ENCODE assay signal across 1 cellular context in the genomic region with DNA sequence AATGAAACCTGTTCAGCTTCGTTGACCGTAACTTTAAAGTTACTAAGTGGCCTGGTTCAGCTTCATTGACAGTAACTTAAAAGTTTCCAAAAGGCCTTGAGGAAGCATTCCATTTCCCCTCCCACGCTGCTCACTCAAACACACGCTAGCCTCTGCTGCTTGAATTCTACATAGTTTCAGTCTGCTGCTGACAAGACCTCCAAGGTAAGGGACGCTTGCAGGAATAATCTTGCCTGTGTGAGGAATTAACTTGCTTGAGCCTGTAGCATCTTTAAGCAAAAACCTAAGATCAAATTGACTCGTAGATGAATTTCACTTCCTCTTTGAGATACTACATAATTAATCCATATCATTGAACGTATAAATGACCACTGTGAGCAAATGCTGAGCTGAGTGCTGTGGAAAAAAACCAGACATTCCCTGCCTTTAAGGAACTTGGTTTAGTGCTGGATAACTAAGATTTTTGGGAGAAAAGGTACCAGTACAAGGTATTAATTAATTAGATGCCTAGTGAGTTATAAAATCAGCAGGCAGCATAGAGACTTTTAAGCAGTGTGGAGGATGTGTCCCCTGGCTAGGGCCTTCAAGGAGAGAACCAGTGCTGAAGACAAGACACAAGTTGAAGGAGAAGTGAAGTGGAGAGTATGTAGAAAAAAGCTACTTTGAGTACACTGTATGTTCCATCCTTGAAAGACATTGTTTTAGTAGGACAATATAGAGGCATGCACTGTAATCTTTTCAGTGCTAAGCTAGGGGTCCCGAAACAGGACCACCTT.
TF ChIP-seq lines count a peak whose summit lies in the region.

No MANE protein-coding gene starts in this region.

TF ChIP-seq in WTC11, 78 proteins besides CTCF, POLR2A, EP300 and RAD21 (continued from another document):
- no peak for TF ChIP-seq MYBL2 (CRISPR knock-in tag; IDR thresholded peaks at IDR 0.05)
- TF ChIP-seq AR (CRISPR knock-in tag; IDR thresholded peaks at IDR 0.05) = no peak
- TF ChIP-seq HMGA2 (CRISPR knock-in tag; IDR thresholded peaks at IDR 0.05) = no peak
- TF ChIP-seq CBFB (CRISPR knock-in tag; IDR thresholded peaks at IDR 0.05; ENCODE audit: low read depth) = no peak
- TF ChIP-seq, protein P1, sequence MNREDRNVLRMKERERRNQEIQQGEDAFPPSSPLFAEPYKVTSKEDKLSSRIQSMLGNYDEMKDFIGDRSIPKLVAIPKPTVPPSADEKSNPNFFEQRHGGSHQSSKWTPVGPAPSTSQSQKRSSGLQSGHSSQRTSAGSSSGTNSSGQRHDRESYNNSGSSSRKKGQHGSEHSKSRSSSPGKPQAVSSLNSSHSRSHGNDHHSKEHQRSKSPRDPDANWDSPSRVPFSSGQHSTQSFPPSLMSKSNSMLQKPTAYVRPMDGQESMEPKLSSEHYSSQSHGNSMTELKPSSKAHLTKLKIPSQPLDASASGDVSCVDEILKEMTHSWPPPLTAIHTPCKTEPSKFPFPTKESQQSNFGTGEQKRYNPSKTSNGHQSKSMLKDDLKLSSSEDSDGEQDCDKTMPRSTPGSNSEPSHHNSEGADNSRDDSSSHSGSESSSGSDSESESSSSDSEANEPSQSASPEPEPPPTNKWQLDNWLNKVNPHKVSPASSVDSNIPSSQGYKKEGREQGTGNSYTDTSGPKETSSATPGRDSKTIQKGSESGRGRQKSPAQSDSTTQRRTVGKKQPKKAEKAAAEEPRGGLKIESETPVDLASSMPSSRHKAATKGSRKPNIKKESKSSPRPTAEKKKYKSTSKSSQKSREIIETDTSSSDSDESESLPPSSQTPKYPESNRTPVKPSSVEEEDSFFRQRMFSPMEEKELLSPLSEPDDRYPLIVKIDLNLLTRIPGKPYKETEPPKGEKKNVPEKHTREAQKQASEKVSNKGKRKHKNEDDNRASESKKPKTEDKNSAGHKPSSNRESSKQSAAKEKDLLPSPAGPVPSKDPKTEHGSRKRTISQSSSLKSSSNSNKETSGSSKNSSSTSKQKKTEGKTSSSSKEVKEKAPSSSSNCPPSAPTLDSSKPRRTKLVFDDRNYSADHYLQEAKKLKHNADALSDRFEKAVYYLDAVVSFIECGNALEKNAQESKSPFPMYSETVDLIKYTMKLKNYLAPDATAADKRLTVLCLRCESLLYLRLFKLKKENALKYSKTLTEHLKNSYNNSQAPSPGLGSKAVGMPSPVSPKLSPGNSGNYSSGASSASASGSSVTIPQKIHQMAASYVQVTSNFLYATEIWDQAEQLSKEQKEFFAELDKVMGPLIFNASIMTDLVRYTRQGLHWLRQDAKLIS (CRISPR knock-in tag; IDR thresholded peaks at IDR 0.05; ENCODE audit: borderline replicate concordance) = no peak
- TF ChIP-seq, protein P2, sequence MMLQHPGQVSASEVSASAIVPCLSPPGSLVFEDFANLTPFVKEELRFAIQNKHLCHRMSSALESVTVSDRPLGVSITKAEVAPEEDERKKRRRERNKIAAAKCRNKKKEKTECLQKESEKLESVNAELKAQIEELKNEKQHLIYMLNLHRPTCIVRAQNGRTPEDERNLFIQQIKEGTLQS (CRISPR knock-in tag; conservative IDR thresholded peaks at IDR 0.05) = no peak
- no peak for TF ChIP-seq ATF2 (CRISPR knock-in tag; IDR thresholded peaks at IDR 0.05; ENCODE audit: borderline replicate concordance, low read depth)
- TF ChIP-seq SP1 (CRISPR knock-in tag; conservative IDR thresholded peaks at IDR 0.05) = no peak
- TF ChIP-seq, protein P3, sequence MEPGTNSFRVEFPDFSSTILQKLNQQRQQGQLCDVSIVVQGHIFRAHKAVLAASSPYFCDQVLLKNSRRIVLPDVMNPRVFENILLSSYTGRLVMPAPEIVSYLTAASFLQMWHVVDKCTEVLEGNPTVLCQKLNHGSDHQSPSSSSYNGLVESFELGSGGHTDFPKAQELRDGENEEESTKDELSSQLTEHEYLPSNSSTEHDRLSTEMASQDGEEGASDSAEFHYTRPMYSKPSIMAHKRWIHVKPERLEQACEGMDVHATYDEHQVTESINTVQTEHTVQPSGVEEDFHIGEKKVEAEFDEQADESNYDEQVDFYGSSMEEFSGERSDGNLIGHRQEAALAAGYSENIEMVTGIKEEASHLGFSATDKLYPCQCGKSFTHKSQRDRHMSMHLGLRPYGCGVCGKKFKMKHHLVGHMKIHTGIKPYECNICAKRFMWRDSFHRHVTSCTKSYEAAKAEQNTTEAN (CRISPR knock-in tag; IDR thresholded peaks at IDR 0.05) = no peak
- TF ChIP-seq ZNF532 (CRISPR knock-in tag; IDR thresholded peaks at IDR 0.05; ENCODE audit: borderline replicate concordance) = no peak
